Comparison of ENCODE assay signal across 19 cellular contexts in genomic region chr18:60060578-60060977, GRCh38.
A peak's percentile ranks its signal among the peaks of the same experiment; 100 is the strongest.
DNase-seq lines count a peak whose midpoint lies in the region; ATAC-seq and TF ChIP-seq lines count a peak whose summit lies in the region.
"Had no signal": no experiment of that assay in that cellular context is flagged by ENCODE, and none has a peak within 500 bp of the region (broad histone marks: within the 10 kb centered on the region; RNA-seq: fewer than 3 reads in every experiment).

No MANE protein-coding gene starts in this region.

- no peaks in the 10 kb centered on the region for H3K36me3 Mint-ChIP-seq in progenitor cell of endocrine pancreas (ENCODE audit: insufficient read depth)

- no peaks in the 10 kb centered on the region for H3K9me3 ChIP-seq in psoas muscle
- H3K9me3 ChIP-seq: MG63, SK-N-SH had no signal

- H3K27me3 ChIP-seq in psoas muscle (ENCODE audit: insufficient read depth in 3 of 3, low read length in 2 of 3), result no peaks in the 10 kb centered on the region
- H3K27me3 ChIP-seq: BLaER1 treated with 17β-estradiol and CSF1 and Interleukin-3, amounts not matched to agents 10 nM and 100 nM; MG63 had no signal

- no peaks in the 10 kb centered on the region for H3K4me1 Mint-ChIP-seq in progenitor cell of endocrine pancreas (ENCODE audit: low read depth)

- H3K4me3 Mint-ChIP-seq in progenitor cell of endocrine pancreas (ENCODE audit: low read depth), result no peak overlapping the region

- H3K9me3 Mint-ChIP-seq in progenitor cell of endocrine pancreas (ENCODE audit: low read depth), result no peaks in the 10 kb centered on the region

- H3K27ac Mint-ChIP-seq in progenitor cell of endocrine pancreas, result no peak overlapping the region

- no peak overlapping the region for H3K27ac ChIP-seq in psoas muscle
- H3K27ac ChIP-seq: BLaER1 treated with 17β-estradiol and CSF1 and Interleukin-3, amounts not matched to agents 10 nM and 100 nM; KMS-11; PC-9 had no signal

- WGBS in psoas muscle, 3 donors, result 83 to 89% (median 87%) methylated on average over 3 of the region's 3 CpGs

- no peak for ATAC-seq in psoas muscle
- ATAC-seq in HG02970 (IDR thresholded peaks at IDR 0.05; ENCODE audit: low FRiP score, unreplicated experiment), result no peak
- ATAC-seq: HepG2 had no signal

- TF ChIP-seq CTCF in fibroblast of mammary gland (conservative IDR thresholded peaks at IDR 0.05; ENCODE audit: control insufficient read depth, insufficient read depth, low read depth, low read length) (no peak), psoas muscle (IDR thresholded peaks at IDR 0.05) (no peak), progenitor cell of endocrine pancreas (IDR thresholded peaks at IDR 0.05; ENCODE audit: unreplicated experiment) (no peak)

- no peaks in the 10 kb centered on the region for H3K27me3 Mint-ChIP-seq in progenitor cell of endocrine pancreas

- intact Hi-C loops in psoas muscle (cut with DNase I), result no loop called here

- no peaks in the 10 kb centered on the region for H3K36me3 ChIP-seq in psoas muscle (ENCODE audit: insufficient read depth in 1 of 2, low read depth in 1 of 2)
- H3K36me3 ChIP-seq: BLaER1 treated with 17β-estradiol and CSF1 and Interleukin-3, amounts not matched to agents 10 nM and 100 nM; MG63 had no signal

- DNase-seq in ELR (ENCODE audit: low read depth) (peak; percentile 46), RPMI7951 (ENCODE audit: low read depth) (peak; percentile 43), fibroblast of mammary gland (ENCODE audit: low read depth) (peak; percentile 17), GOT3 (lab: John Stamatoyannopoulos, UW) (no peak), psoas muscle (no peak), progenitor cell of endocrine pancreas (ENCODE audit: low spot score, unreplicated experiment) (no peak)
- DNase-seq: DMS153, MG63, NCI-H1092 treated with DMSO at 0.1 percent for 48 hours, NCI-H1694, NCI-H345, NCI-H526 treated with DMSO at 0.1 percent for 48 hours, PC-9, Right ventricle myocardium superior, SK-N-SH had no signal

- H3K4me3 ChIP-seq in fibroblast of mammary gland (ENCODE audit: control insufficient read depth, low read depth, low read length), result no peak overlapping the region
- no peak overlapping the region for H3K4me3 ChIP-seq in psoas muscle
- H3K4me3 ChIP-seq: BLaER1 treated with 17β-estradiol and CSF1 and Interleukin-3, amounts not matched to agents 10 nM and 100 nM; MG63; PC-9 had no signal

- no peaks in the 10 kb centered on the region for H3K4me1 ChIP-seq in psoas muscle
- H3K4me1 ChIP-seq: BLaER1 treated with 17β-estradiol and CSF1 and Interleukin-3, amounts not matched to agents 10 nM and 100 nM had no signal

Comparison
In these comparisons a context has a peak if more than half of its experiments do, and no peak if none do; other contexts are left out.
1. DNase-seq: peak in ELR (single experiment), RPMI7951 (single experiment) and fibroblast of mammary gland (single experiment); none in GOT3 (single experiment), psoas muscle (0 of 2) and progenitor cell of endocrine pancreas (single experiment).